In genomic region chr6:151014404-151015150, GRCh38 we compare ENCODE assay signal across 8 cellular contexts.
DNase-seq lines count a peak whose midpoint lies in the region; ATAC-seq and TF ChIP-seq lines count a peak whose summit lies in the region.

No MANE protein-coding gene starts in this region.

- no peak overlapping the region for H3K27ac Mint-ChIP-seq in activated B cell treated with CpG ODN at 0.5 μM for 24 hours

- H3K36me3 ChIP-seq in left lung, result peaks cover 0 to 38% of the 10 kb centered on the region in 2 donors

- intact Hi-C loops in activated B cell treated with CpG ODN at 0.5 μM for 24 hours (cut with micrococcal nuclease) (loop anchor here (1.0 kb wide), 3 partner anchors 310 to 1254 kb away; no protein-coding TSS in a partner anchor), left lung (cut with DNase I) (no loop called here)

- no peaks in the 10 kb centered on the region for H3K27me3 ChIP-seq in left lung

- peak overlapping the region in 1 of 2 donors; percentile 22 for H3K27ac ChIP-seq in left lung

- ATAC-seq in HG02642 (IDR thresholded peaks at IDR 0.05; ENCODE audit: poor library complexity, unreplicated experiment) (peak; percentile 74), activated B cell treated with CpG ODN at 0.5 μM for 24 hours (ENCODE audit: low read depth) (peak; percentile 76), left lung (peak; percentile 96), GM21360 (IDR thresholded peaks at IDR 0.05; ENCODE audit: unreplicated experiment) (no peak)

- DNase-seq in GM10266 (ENCODE audit: extremely low spot score) (peak; percentile 55), NCI-H2029 treated with DMSO at 0.1 percent for 48 hours (lab: John Stamatoyannopoulos, UW) (peak; percentile 26), activated B cell treated with CpG ODN at 0.5 μM for 24 hours (peak; percentile 27), cerebellar cortex (ENCODE audit: low spot score) (peak; percentile 90), left lung (peak; percentile 72 to 73)
- peak; percentile 39 to 41 for DNase-seq in stimulated activated CD4-positive, alpha-beta T cell treated with anti-CD3 and anti-CD28 coated beads, Interleukin-4, amount 100 ng/mL, for 48 hours (ENCODE audit: low read depth in 2 of 2)

- H3K9me3 Mint-ChIP-seq in activated B cell treated with CpG ODN at 0.5 μM for 24 hours, result no peaks in the 10 kb centered on the region

- H3K9me3 ChIP-seq in left lung, result no peaks in the 10 kb centered on the region

- TF ChIP-seq CTCF in GM10266 (IDR thresholded peaks at IDR 0.05; ENCODE audit: control insufficient read depth, insufficient read depth, low read depth, missing control alignments) (peak; percentile 91), activated B cell treated with CpG ODN at 0.5 μM for 24 hours (IDR thresholded peaks at IDR 0.05) (peak; percentile 56), left lung (IDR thresholded peaks at IDR 0.05) (peak; percentile 85 to 99)

- no peak overlapping the region for H3K4me3 Mint-ChIP-seq in activated B cell treated with CpG ODN at 0.5 μM for 24 hours

- peaks cover 3% of the 10 kb centered on the region for H3K4me1 Mint-ChIP-seq in activated B cell treated with CpG ODN at 0.5 μM for 24 hours

- H3K36me3 Mint-ChIP-seq in activated B cell treated with CpG ODN at 0.5 μM for 24 hours (ENCODE audit: low read depth), result peaks cover 50% of the 10 kb centered on the region

- H3K27me3 Mint-ChIP-seq in activated B cell treated with CpG ODN at 0.5 μM for 24 hours, result no peaks in the 10 kb centered on the region

- POLR2A ChIA-PET in activated B cell treated with CpG ODN at 0.5 μM for 24 hours (lab: Charles Lee), result interaction anchor here (1.8 kb wide), 1 partner anchor 310 kb away, joined by 6 read pairs; no protein-coding TSS in a partner anchor

- CTCF ChIA-PET in activated B cell treated with CpG ODN at 0.5 μM for 24 hours (lab: Charles Lee), result interaction anchor here (0.9 to 7.0 kb wide), 16 partner anchors 8 to 462 kb away, joined by 3 to 113 read pairs (median 5); no protein-coding TSS in a partner anchor

- no peak overlapping the region for H3K4me3 ChIP-seq in left lung

- H3K4me1 ChIP-seq in left lung, result peaks cover 0 to 6% of the 10 kb centered on the region in 2 donors

Comparison
In these comparisons a context has a peak if more than half of its experiments do, and no peak if none do; other contexts are left out.
1. DNase-seq: peak in every context shown above with its lines; median percentile 90 in cerebellar cortex; 72 in left lung; 55 in GM10266; 40 in stimulated activated CD4-positive, alpha-beta T cell treated with anti-CD3 and anti-CD28 coated beads, Interleukin-4, amount 100 ng/mL, for 48 hours; 27 in activated B cell treated with CpG ODN at 0.5 μM for 24 hours; 26 in NCI-H2029 treated with DMSO at 0.1 percent for 48 hours.